21 cellular contexts compared by ENCODE assay signal in the genomic region with DNA sequence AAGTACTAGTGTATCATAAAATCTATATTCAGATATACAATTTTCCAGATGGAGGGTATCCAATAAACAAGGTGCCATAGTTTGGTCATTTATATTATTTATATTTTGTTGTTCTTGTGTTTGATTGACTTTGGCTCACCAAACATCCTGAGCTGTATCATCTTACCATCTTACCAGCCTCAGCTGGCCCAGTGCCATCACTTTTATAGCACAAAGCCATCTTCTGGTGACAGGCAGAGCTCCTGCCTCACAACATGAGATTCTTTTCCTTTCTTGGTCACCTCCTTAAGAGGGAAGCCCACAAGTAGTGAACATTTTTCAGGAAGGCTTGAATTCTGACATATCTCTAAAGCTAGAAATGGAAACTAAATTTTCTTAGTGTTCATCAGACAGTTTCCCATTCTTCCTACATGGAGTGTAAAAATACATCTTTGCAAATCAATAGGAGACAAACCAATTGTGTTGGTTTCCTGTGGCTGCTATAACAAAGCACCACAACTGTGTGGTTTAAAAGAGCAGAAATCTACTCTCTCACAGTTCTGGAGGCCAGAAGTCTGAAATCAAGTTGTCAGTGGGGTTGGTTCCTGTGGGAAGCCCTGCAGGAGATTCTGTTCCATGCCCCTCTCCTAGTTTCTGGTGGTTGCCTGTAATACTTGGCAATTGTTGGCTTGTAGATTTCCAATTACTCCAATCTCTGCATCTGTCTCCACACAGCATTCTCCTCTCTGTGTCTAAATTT.
DNase-seq lines count a peak whose midpoint lies in the region; ATAC-seq and TF ChIP-seq lines count a peak whose summit lies in the region.
"Had no signal": no experiment of that assay in that cellular context is flagged by ENCODE, and none has a peak within 500 bp of the region (broad histone marks: within the 10 kb centered on the region; RNA-seq: fewer than 3 reads in every experiment).

No MANE protein-coding gene starts in this region.

- no peak for TF ChIP-seq EP300 in esophagus muscularis mucosa (IDR thresholded peaks at IDR 0.05)

- ATAC-seq in activated CD4-positive, alpha-beta T cell treated with anti-CD3 and anti-CD28 coated beads for 36 hours = no peak
- peak; percentile 31 for ATAC-seq in naive thymus-derived CD4-positive, alpha-beta T cell
- ATAC-seq in HG03045 (IDR thresholded peaks at IDR 0.05; ENCODE audit: unreplicated experiment) (no peak), HG02970 (IDR thresholded peaks at IDR 0.05; ENCODE audit: low FRiP score, unreplicated experiment) (no peak)
- ATAC-seq: activated naive CD4-positive, alpha-beta T cell treated with anti-CD3 and anti-CD28 coated beads, Interleukin-2, amount 50 U/mL, for 72 hours had no signal

- H3K27ac Mint-ChIP-seq in activated CD4-positive, alpha-beta T cell treated with anti-CD3 and anti-CD28 coated beads for 36 hours = no peak overlapping the region
- H3K27ac Mint-ChIP-seq in naive thymus-derived CD4-positive, alpha-beta T cell = peak overlapping the region in 3 of 9 donors; percentile 21 to 78 (median 33)
- H3K27ac Mint-ChIP-seq: activated naive CD4-positive, alpha-beta T cell treated with anti-CD3 and anti-CD28 coated beads, Interleukin-2, amount 50 U/mL, for 72 hours; naive B cell had no signal

- H3K9ac ChIP-seq in HUES48 (ENCODE audit: low read depth, low read length) = no peak overlapping the region
- H3K9ac ChIP-seq: parathyroid adenoma had no signal

- no peaks in the 10 kb centered on the region for H3K27me3 Mint-ChIP-seq in activated CD4-positive, alpha-beta T cell treated with anti-CD3 and anti-CD28 coated beads for 36 hours
- H3K27me3 Mint-ChIP-seq in naive thymus-derived CD4-positive, alpha-beta T cell = no peaks in the 10 kb centered on the region

- H3K4me1 ChIP-seq in HUES48 (ENCODE audit: control insufficient read depth, insufficient read depth, low read length) = peaks cover 8% of the 10 kb centered on the region; the same call in 1 of the 2 replicates
- peaks cover 8 to 11% of the 10 kb centered on the region in 2 donors for H3K4me1 ChIP-seq in naive thymus-derived CD4-positive, alpha-beta T cell (ENCODE audit: control insufficient read depth in 2 of 2, insufficient read depth in 2 of 2, low read length in 2 of 2)
- H3K4me1 ChIP-seq in esophagus muscularis mucosa = peaks cover 0 to 5% (median 0%) of the 10 kb centered on the region in 4 donors
- H3K4me1 ChIP-seq: parathyroid adenoma, thyroid gland had no signal

- intact Hi-C loops in activated CD4-positive, alpha-beta T cell treated with anti-CD3 and anti-CD28 coated beads for 36 hours (cut with DNase I, micrococcal nuclease) = no loop called here
- intact Hi-C loops in naive thymus-derived CD4-positive, alpha-beta T cell (cut with micrococcal nuclease) = loop anchor here in 1 of 2 donors (5.0 kb wide), 1 partner anchor 109 kb away; no protein-coding TSS in a partner anchor
- intact Hi-C loops in esophagus muscularis mucosa (cut with DNase I) = no loop called here

- H3K4me1 Mint-ChIP-seq in activated CD4-positive, alpha-beta T cell treated with anti-CD3 and anti-CD28 coated beads for 36 hours = peaks cover 23% of the 10 kb centered on the region
- H3K4me1 Mint-ChIP-seq in naive thymus-derived CD4-positive, alpha-beta T cell = peaks cover 5 to 54% (median 37%) of the 10 kb centered on the region in 7 donors
- H3K4me1 Mint-ChIP-seq: naive B cell had no signal

- POLR2A ChIA-PET in activated CD4-positive, alpha-beta T cell treated with anti-CD3 and anti-CD28 coated beads for 36 hours (lab: Charles Lee) = no interaction called here
- POLR2A ChIA-PET in naive thymus-derived CD4-positive, alpha-beta T cell (lab: Charles Lee) = no interaction called here

- no peaks in the 10 kb centered on the region for H3K27me3 ChIP-seq in HUES48 (ENCODE audit: control insufficient read depth, insufficient read depth, low read length)
- H3K27me3 ChIP-seq in naive thymus-derived CD4-positive, alpha-beta T cell (ENCODE audit: control insufficient read depth in 2 of 2, insufficient read depth in 2 of 2, low read length in 2 of 2) = no peaks in the 10 kb centered on the region
- H3K27me3 ChIP-seq in esophagus muscularis mucosa = no peaks in the 10 kb centered on the region
- H3K27me3 ChIP-seq: thyroid gland had no signal

- H3K9me3 ChIP-seq in HUES48 (ENCODE audit: control insufficient read depth, insufficient read depth, low read length) (no peaks in the 10 kb centered on the region), esophagus muscularis mucosa (no peaks in the 10 kb centered on the region)
- H3K9me3 ChIP-seq in naive thymus-derived CD4-positive, alpha-beta T cell (ENCODE audit: control insufficient read depth in 2 of 3, low read length in 3 of 3) = no peaks in the 10 kb centered on the region
- H3K9me3 ChIP-seq: thyroid gland had no signal

- CTCF ChIA-PET in activated CD4-positive, alpha-beta T cell treated with anti-CD3 and anti-CD28 coated beads for 36 hours (lab: Charles Lee) = interaction anchor here (0.7 kb wide), 1 partner anchor 11 kb away, joined by 3 read pairs; no protein-coding TSS in a partner anchor
- CTCF ChIA-PET in naive thymus-derived CD4-positive, alpha-beta T cell (lab: Charles Lee) = no interaction called here

- TF ChIP-seq POLR2A in esophagus muscularis mucosa (IDR thresholded peaks at IDR 0.05; ENCODE audit: low read depth) = no peak

- TF ChIP-seq CTCF in esophagus muscularis mucosa (IDR thresholded peaks at IDR 0.05) = no peak

- H3K36me3 ChIP-seq in HUES48 (ENCODE audit: control insufficient read depth, insufficient read depth, low read length) (no peaks in the 10 kb centered on the region), esophagus muscularis mucosa (no peaks in the 10 kb centered on the region)
- no peaks in the 10 kb centered on the region for H3K36me3 ChIP-seq in naive thymus-derived CD4-positive, alpha-beta T cell (ENCODE audit: control insufficient read depth in 2 of 3, insufficient read depth in 3 of 3, low read length in 3 of 3)
- H3K36me3 ChIP-seq: thyroid gland had no signal

- no peak overlapping the region for H3K4me3 ChIP-seq in HUES48 (ENCODE audit: low read depth, low read length)
- H3K4me3 ChIP-seq in naive thymus-derived CD4-positive, alpha-beta T cell (ENCODE audit: low read length) = no peak overlapping the region
- H3K4me3 ChIP-seq in esophagus muscularis mucosa = no peak overlapping the region
- H3K4me3 ChIP-seq: lung, thyroid gland had no signal

- H3K9me3 Mint-ChIP-seq in activated CD4-positive, alpha-beta T cell treated with anti-CD3 and anti-CD28 coated beads for 36 hours (ENCODE audit: low read depth) = peaks cover 3% of the 10 kb centered on the region
- H3K9me3 Mint-ChIP-seq in naive thymus-derived CD4-positive, alpha-beta T cell = peaks cover 0 to 4% (median 0%) of the 10 kb centered on the region in 11 donors
- H3K9me3 Mint-ChIP-seq: activated naive CD4-positive, alpha-beta T cell treated with anti-CD3 and anti-CD28 coated beads, Interleukin-2, amount 50 U/mL, for 72 hours had no signal

- H3K4me3 Mint-ChIP-seq in activated CD4-positive, alpha-beta T cell treated with anti-CD3 and anti-CD28 coated beads for 36 hours = no peak overlapping the region
- H3K4me3 Mint-ChIP-seq in naive thymus-derived CD4-positive, alpha-beta T cell = peak overlapping the region in 2 of 10 donors; percentile 8 to 20
- H3K4me3 Mint-ChIP-seq: naive B cell had no signal

- H3K27ac ChIP-seq in HUES48 (ENCODE audit: low read depth, low read length) = peak overlapping the region; percentile 35
- no peak overlapping the region for H3K27ac ChIP-seq in naive thymus-derived CD4-positive, alpha-beta T cell (ENCODE audit: low read depth, low read length)
- no peak overlapping the region for H3K27ac ChIP-seq in esophagus muscularis mucosa (replicated peaks in 1 of 4)
- H3K27ac ChIP-seq: parathyroid adenoma, thyroid gland had no signal

- peak; percentile 13 for DNase-seq in activated CD4-positive, alpha-beta T cell treated with anti-CD3 and anti-CD28 coated beads for 36 hours
- DNase-seq in activated CD4-positive, alpha-beta T cell treated with anti-CD3 and anti-CD28 coated beads for 48 hours = no peak
- DNase-seq in RPMI8226 (peak; percentile 49), esophagus muscularis mucosa (ENCODE audit: extremely low spot score) (no peak)
- peak in 7 of 9 donors; percentile 10 to 49 (median 23) for DNase-seq in naive thymus-derived CD4-positive, alpha-beta T cell
- DNase-seq: activated CD4-positive, alpha-beta T cell treated with anti-CD3 and anti-CD28 coated beads, Interleukin-2, amount 50 U/mL, for 48 hours; KBM-7; naive B cell; NCI-H1436 treated with DMSO at 0.1 percent for 48 hours; NCI-H446 treated with DMSO at 0.1 percent for 48 hours; OCI-M1; SHP77 treated with DMSO at 0.1 percent for 48 hours; stimulated activated CD4-positive, alpha-beta T cell treated with anti-CD3 and anti-CD28 coated beads, Interleukin-1b, Interleukin-23, amount 100 ng/mL, for 48 hours; T-helper 1 cell; thyroid gland had no signal

- H3K36me3 Mint-ChIP-seq in activated CD4-positive, alpha-beta T cell treated with anti-CD3 and anti-CD28 coated beads for 36 hours (ENCODE audit: low read depth) = no peaks in the 10 kb centered on the region
- no peaks in the 10 kb centered on the region for H3K36me3 Mint-ChIP-seq in naive thymus-derived CD4-positive, alpha-beta T cell
- H3K36me3 Mint-ChIP-seq: activated naive CD4-positive, alpha-beta T cell treated with anti-CD3 and anti-CD28 coated beads, Interleukin-2, amount 50 U/mL, for 72 hours; naive B cell had no signal

Comparison
In these comparisons a context has a peak if more than half of its experiments do, and no peak if none do; other contexts are left out.
1. DNase-seq: peak in activated CD4-positive, alpha-beta T cell treated with anti-CD3 and anti-CD28 coated beads for 36 hours (single experiment), RPMI8226 (single experiment) and naive thymus-derived CD4-positive, alpha-beta T cell (7 of 9); none in activated CD4-positive, alpha-beta T cell treated with anti-CD3 and anti-CD28 coated beads for 48 hours (single experiment) and esophagus muscularis mucosa (single experiment).